1 cellular context compared by ENCODE assay signal in the genomic region with DNA sequence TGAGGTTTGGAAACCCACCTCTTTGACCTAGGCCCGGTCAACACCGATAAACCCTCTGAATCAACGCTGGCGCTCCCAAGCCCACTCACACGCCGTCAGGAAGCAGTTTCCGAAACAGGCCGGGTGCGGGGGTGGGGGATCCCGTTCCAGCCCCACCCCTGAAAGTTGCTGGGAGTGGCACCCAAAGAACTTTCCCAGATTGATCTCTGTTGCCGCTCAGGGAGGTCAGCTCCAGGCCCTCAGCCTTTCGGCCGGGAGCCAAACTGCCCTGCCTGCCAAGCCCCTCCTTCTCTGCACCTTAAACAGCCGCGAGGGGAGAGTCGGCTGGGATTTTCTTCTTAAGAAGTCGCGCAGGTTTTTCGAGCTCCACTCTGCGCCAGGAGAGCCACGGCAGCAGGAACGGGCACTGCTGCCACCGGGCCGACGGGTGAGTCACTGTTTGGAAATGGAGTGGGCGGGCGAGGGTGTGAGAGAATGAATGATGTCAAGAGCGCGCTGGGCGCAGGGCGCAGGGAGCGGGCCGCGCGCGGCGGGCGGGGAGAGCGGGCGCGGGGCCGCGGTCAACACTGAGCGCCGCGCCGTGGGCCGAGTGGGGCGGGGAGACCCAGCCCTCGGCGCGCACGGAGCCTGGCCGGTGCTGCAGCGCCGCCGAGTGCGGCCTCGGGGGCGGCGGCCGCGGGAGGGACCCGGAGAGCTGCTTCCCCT.
A peak's percentile ranks its signal among the peaks of the same experiment; 100 is the strongest.
TF ChIP-seq lines count a peak whose summit lies in the region.

Gene SGMS2 (plus strand): TSS at position 566 of the 705 bp plus-strand sequence. CDS start 70,622 bp downstream, outside the sequence.

TF ChIP-seq in HepG2, 621 proteins besides CTCF, POLR2A, EP300 and RAD21 (continued from another document):
- TF ChIP-seq, protein P1, sequence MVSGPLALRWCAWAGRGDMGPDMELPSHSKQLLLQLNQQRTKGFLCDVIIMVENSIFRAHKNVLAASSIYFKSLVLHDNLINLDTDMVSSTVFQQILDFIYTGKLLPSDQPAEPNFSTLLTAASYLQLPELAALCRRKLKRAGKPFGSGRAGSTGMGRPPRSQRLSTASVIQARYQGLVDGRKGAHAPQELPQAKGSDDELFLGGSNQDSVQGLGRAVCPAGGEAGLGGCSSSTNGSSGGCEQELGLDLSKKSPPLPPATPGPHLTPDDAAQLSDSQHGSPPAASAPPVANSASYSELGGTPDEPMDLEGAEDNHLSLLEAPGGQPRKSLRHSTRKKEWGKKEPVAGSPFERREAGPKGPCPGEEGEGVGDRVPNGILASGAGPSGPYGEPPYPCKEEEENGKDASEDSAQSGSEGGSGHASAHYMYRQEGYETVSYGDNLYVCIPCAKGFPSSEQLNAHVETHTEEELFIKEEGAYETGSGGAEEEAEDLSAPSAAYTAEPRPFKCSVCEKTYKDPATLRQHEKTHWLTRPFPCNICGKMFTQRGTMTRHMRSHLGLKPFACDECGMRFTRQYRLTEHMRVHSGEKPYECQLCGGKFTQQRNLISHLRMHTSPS (CRISPR knock-in tag; IDR thresholded peaks at IDR 0.05; ENCODE audit: low read depth) = peak; percentile 69; the same call in 1 of the 2 replicates
- TF ChIP-seq ZNF350 (CRISPR knock-in tag; IDR thresholded peaks at IDR 0.05; ENCODE audit: borderline replicate concordance, low read depth) (no peak), SRSF4 (IDR thresholded peaks at IDR 0.05; ENCODE audit: low read depth, low read length, poor library complexity, severe bottlenecking) (no peak), MAFG (CRISPR knock-in tag; IDR thresholded peaks at IDR 0.05) (no peak), ZNF891 (CRISPR knock-in tag; IDR thresholded peaks at IDR 0.05) (0 out of 2 replicates have a peak, but pooled peaks have one; percentile 46), KLF12 (CRISPR knock-in tag; IDR thresholded peaks at IDR 0.05; ENCODE audit: borderline replicate concordance) (0 out of 2 replicates have a peak, but pooled peaks have one; percentile 33), ZNF747 (CRISPR knock-in tag; IDR thresholded peaks at IDR 0.05; ENCODE audit: borderline replicate concordance) (no peak), SIN3A (IDR thresholded peaks at IDR 0.05; ENCODE audit: borderline replicate concordance, low read depth, low read length) (no peak; the same call in 1 of the 2 replicates), ZNF274 (CRISPR knock-in tag; IDR thresholded peaks at IDR 0.05) (0 out of 2 replicates have a peak, but pooled peaks have one; percentile 50), ZNF501 (CRISPR knock-in tag; IDR thresholded peaks at IDR 0.05) (peak; percentile 66), MED8 (CRISPR knock-in tag; IDR thresholded peaks at IDR 0.05; ENCODE audit: insufficient replicate concordance) (no peak), ZNF354B (CRISPR knock-in tag; IDR thresholded peaks at IDR 0.05) (no peak), ZNF225 (CRISPR knock-in tag; IDR thresholded peaks at IDR 0.05) (no peak), HDAC2 (CRISPR knock-in tag; IDR thresholded peaks at IDR 0.05) (0 out of 2 replicates have a peak, but pooled peaks have one; percentile 4), ISX (CRISPR knock-in tag; conservative IDR thresholded peaks at IDR 0.05) (no peak), HNF1B (CRISPR knock-in tag; IDR thresholded peaks at IDR 0.05) (no peak), ZBTB38 (CRISPR knock-in tag; IDR thresholded peaks at IDR 0.05) (0 out of 2 replicates have a peak, but pooled peaks have one; percentile 13), JARID2 (CRISPR knock-in tag; IDR thresholded peaks at IDR 0.05; ENCODE audit: insufficient replicate concordance) (no peak), PHF21A (CRISPR knock-in tag; IDR thresholded peaks at IDR 0.05) (no peak), GMEB1 (CRISPR knock-in tag; IDR thresholded peaks at IDR 0.05; ENCODE audit: borderline replicate concordance) (peak; percentile 32; the same call in 1 of the 2 replicates), TBP (CRISPR knock-in tag; IDR thresholded peaks at IDR 0.05) (no peak), ETV6 (CRISPR knock-in tag; conservative IDR thresholded peaks at IDR 0.05) (no peak), AFF4 (CRISPR knock-in tag; IDR thresholded peaks at IDR 0.05) (no peak), HNF1A (IDR thresholded peaks at IDR 0.05; ENCODE audit: low read depth) (no peak), HNF1A (CRISPR knock-in tag; IDR thresholded peaks at IDR 0.05; ENCODE audit: borderline replicate concordance) (no peak), ZKSCAN1 (IDR thresholded peaks at IDR 0.05; ENCODE audit: low read length) (no peak), ZFP41 (CRISPR knock-in tag; IDR thresholded peaks at IDR 0.05; ENCODE audit: borderline replicate concordance) (no peak), SAP130 (CRISPR knock-in tag; IDR thresholded peaks at IDR 0.05; ENCODE audit: low read depth) (peak; percentile 30), DPF2 (CRISPR knock-in tag; IDR thresholded peaks at IDR 0.05; ENCODE audit: borderline replicate concordance, low read depth) (no peak), SIX4 (CRISPR knock-in tag; IDR thresholded peaks at IDR 0.05) (no peak), MYC (CRISPR knock-in tag; IDR thresholded peaks at IDR 0.05; ENCODE audit: borderline replicate concordance) (0 out of 2 replicates have a peak, but pooled peaks have one; percentile 34), ZBTB7A (CRISPR knock-in tag; IDR thresholded peaks at IDR 0.05) (no peak), HOXA3 (CRISPR knock-in tag; IDR thresholded peaks at IDR 0.05) (peak; percentile 48; the same call in 1 of the 2 replicates), PRMT3 (CRISPR knock-in tag; IDR thresholded peaks at IDR 0.05; ENCODE audit: borderline replicate concordance, low read depth) (peak; percentile 37; the same call in 1 of the 2 replicates), ZNF713 (CRISPR knock-in tag; IDR thresholded peaks at IDR 0.05) (no peak), ZKSCAN5 (CRISPR knock-in tag; IDR thresholded peaks at IDR 0.05) (no peak), MIXL1 (CRISPR knock-in tag; IDR thresholded peaks at IDR 0.05) (no peak), WIZ (CRISPR knock-in tag; IDR thresholded peaks at IDR 0.05) (no peak), TEAD2 (CRISPR knock-in tag; IDR thresholded peaks at IDR 0.05) (no peak), KDM2A (CRISPR knock-in tag; IDR thresholded peaks at IDR 0.05; ENCODE audit: borderline replicate concordance, low read depth) (0 out of 2 replicates have a peak, but pooled peaks have one; percentile 27), ZNF777 (CRISPR knock-in tag; IDR thresholded peaks at IDR 0.05) (peak; percentile 11; the same call in 1 of the 2 replicates), JDP2 (CRISPR knock-in tag; IDR thresholded peaks at IDR 0.05; ENCODE audit: borderline replicate concordance) (no peak; the same call in 1 of the 2 replicates), KDM6A (CRISPR knock-in tag; IDR thresholded peaks at IDR 0.05; ENCODE audit: low read depth) (no peak), JUNB (CRISPR knock-in tag; IDR thresholded peaks at IDR 0.05; ENCODE audit: borderline replicate concordance) (peak; percentile 59; the same call in 1 of the 2 replicates)
- TF ChIP-seq, protein P2, sequence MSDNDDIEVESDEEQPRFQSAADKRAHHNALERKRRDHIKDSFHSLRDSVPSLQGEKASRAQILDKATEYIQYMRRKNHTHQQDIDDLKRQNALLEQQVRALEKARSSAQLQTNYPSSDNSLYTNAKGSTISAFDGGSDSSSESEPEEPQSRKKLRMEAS (IDR thresholded peaks at IDR 0.05) = peak; percentile 7
- TF ChIP-seq, protein P3, sequence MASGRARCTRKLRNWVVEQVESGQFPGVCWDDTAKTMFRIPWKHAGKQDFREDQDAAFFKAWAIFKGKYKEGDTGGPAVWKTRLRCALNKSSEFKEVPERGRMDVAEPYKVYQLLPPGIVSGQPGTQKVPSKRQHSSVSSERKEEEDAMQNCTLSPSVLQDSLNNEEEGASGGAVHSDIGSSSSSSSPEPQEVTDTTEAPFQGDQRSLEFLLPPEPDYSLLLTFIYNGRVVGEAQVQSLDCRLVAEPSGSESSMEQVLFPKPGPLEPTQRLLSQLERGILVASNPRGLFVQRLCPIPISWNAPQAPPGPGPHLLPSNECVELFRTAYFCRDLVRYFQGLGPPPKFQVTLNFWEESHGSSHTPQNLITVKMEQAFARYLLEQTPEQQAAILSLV (CRISPR knock-in tag; IDR thresholded peaks at IDR 0.05; ENCODE audit: borderline replicate concordance) = 0 out of 2 replicates have a peak, but pooled peaks have one; percentile 30
- TF ChIP-seq, protein P4, sequence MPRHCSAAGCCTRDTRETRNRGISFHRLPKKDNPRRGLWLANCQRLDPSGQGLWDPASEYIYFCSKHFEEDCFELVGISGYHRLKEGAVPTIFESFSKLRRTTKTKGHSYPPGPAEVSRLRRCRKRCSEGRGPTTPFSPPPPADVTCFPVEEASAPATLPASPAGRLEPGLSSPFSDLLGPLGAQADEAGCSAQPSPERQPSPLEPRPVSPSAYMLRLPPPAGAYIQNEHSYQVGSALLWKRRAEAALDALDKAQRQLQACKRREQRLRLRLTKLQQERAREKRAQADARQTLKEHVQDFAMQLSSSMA (CRISPR knock-in tag; IDR thresholded peaks at IDR 0.05) = no peak
